9 cellular contexts compared by ENCODE assay signal in the genomic region with DNA sequence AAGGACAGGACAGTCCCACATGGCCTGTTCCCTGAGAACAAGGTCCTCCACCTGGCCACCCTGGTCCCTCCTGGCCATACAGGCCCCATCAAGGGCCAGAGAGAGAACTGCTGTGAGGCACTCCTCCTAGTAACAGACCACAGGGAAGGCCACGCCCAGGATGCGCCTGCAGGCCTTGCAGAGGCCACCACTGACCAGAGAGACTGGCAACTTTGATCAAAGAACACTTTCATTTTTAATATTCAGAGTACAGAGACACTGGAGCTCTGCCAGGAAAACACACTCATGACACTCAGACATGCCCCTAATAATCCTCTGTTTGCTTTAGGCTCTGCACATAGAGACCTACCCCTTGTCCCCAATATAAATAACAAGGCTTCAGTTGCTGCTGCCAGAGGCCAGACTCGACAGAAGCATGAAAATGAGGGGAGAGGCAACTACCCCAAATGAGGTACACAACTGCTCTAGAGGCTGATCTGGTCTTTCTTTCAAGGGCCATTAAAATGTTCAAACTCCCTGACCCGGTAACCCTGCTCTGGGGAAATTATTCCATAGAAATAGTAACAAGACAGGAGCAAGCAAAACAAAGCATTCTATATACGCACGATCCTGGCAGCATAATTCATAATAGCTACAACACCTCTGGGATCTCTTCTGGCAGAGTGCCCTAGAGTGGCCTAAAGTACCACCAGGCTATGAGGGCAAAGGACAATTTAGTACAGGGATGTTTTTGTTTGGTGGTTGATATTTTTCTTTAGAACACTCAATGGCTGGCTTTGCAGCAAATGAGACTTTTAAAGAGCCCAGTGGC. TPM values are rescaled to one million over a fixed set of nuclear protein-coding genes. Genes with fewer than 3 reads are reported as not detected.
DNase-seq lines count a peak whose midpoint lies in the region; ATAC-seq and TF ChIP-seq lines count a peak whose summit lies in the region.
"Had no signal": no experiment of that assay in that cellular context is flagged by ENCODE, and none has a peak within 500 bp of the region (broad histone marks: within the 10 kb centered on the region; RNA-seq: fewer than 3 reads in every experiment).

No MANE protein-coding gene starts in this region.

- no peak overlapping the region for H3K4me3 ChIP-seq in fibroblast of villous mesenchyme (ENCODE audit: low read depth, low read length)
- H3K4me3 ChIP-seq in psoas muscle, result peak overlapping the region; percentile 4

- DNase-seq in NOMO-1 treated with DMSO at 0.1 percent for 48 hours (lab: John Stamatoyannopoulos, UW; ENCODE audit: unreplicated experiment) (peak; percentile 10), NOMO-1 treated with dmso at 0.1 percent for 144 hours (lab: John Stamatoyannopoulos, UW; ENCODE audit: unreplicated experiment) (no peak), UCSD-AML1 (lab: John Stamatoyannopoulos, UW; ENCODE audit: unreplicated experiment) (peak; percentile 48), fibroblast of villous mesenchyme (ENCODE audit: low read depth) (peak; percentile 95), psoas muscle (peak; percentile 54 to 77), T1000 (lab: John Stamatoyannopoulos, UW) (no peak), RKO (ENCODE audit: low spot score) (no peak)

- peak overlapping the region; percentile 95 for H3K27ac ChIP-seq in psoas muscle

- TF ChIP-seq CTCF in fibroblast of villous mesenchyme (IDR thresholded peaks at IDR 0.05; ENCODE audit: insufficient read depth, low read depth, low read length) (no peak), psoas muscle (IDR thresholded peaks at IDR 0.05) (no peak)

- intact Hi-C loops in psoas muscle (cut with DNase I), result no loop called here

- peaks cover 0 to 4% of the 10 kb centered on the region in 2 donors for H3K36me3 ChIP-seq in psoas muscle (ENCODE audit: insufficient read depth in 1 of 2, low read depth in 1 of 2)

- no peaks in the 10 kb centered on the region for H3K27me3 ChIP-seq in psoas muscle (ENCODE audit: insufficient read depth in 3 of 3, low read length in 2 of 3)

- ATAC-seq in psoas muscle, result no peak
- no peak for ATAC-seq in GM18873 (IDR thresholded peaks at IDR 0.05; ENCODE audit: low FRiP score, unreplicated experiment)

- no peaks in the 10 kb centered on the region for H3K9me3 ChIP-seq in psoas muscle

- H3K4me1 ChIP-seq in psoas muscle, result peaks cover 99% of the 10 kb centered on the region

- WGBS in psoas muscle, 3 donors, result 31 to 34% (median 33%) methylated on average over 6 of the region's 6 CpGs

RNA-seq across cellular contexts. Expression of gene CCDC12, which starts 44.7 kb away (rescaled TPM):
- total RNA-seq in fibroblast of villous mesenchyme, result 18.6 and 25.4 TPM in 2 replicates
- total RNA-seq in psoas muscle, result 10 to 100 TPM; 25.1 to 36.4 (median 34.9) TPM
- 10 to 100 TPM; 47.0 to 69.8 (median 55.5) TPM for polyA plus RNA-seq in psoas muscle

RNA-seq across cellular contexts. Expression of gene NBEAL2, which starts 47.6 kb away (rescaled TPM):
- total RNA-seq in fibroblast of villous mesenchyme, result 3.5 and 5.5 TPM in 2 replicates
- total RNA-seq in psoas muscle, result 10 to 100 TPM in 1 of 4 donors, 1 to 10 TPM in 3; 7.3 to 11.2 (median 7.7) TPM
- polyA plus RNA-seq in psoas muscle, result 10 to 100 TPM in 1 of 3 donors, 1 to 10 TPM in 2; 5.4 to 13.0 (median 6.4) TPM

RNA-seq across cellular contexts. Expression of gene PTH1R, which starts 54.3 kb away (rescaled TPM):
- 2.3 and 2.6 TPM in 2 replicates for total RNA-seq in fibroblast of villous mesenchyme
- total RNA-seq in psoas muscle, result 1 to 10 TPM; 1.1 to 5.9 (median 4.1) TPM
- 1 to 10 TPM; 4.0 to 5.2 (median 4.2) TPM for polyA plus RNA-seq in psoas muscle
- total RNA-seq: T-helper 1 cell treated with Interleukin-12 subunit alpha and Interleukin-12 subunit beta and Interleukin-4 antibody, amounts not matched to agents 30 ng/mL and 1 ng/mL, for 36 hours had no signal

Comparison
In these comparisons a context has a peak if more than half of its experiments do, and no peak if none do; other contexts are left out.
1. DNase-seq: peak in NOMO-1 treated with DMSO at 0.1 percent for 48 hours (single experiment), UCSD-AML1 (single experiment), fibroblast of villous mesenchyme (single experiment) and psoas muscle (2 of 2); none in NOMO-1 treated with dmso at 0.1 percent for 144 hours (single experiment), T1000 (single experiment) and RKO (single experiment).